11 cellular contexts compared by ENCODE assay signal in the genomic region with DNA sequence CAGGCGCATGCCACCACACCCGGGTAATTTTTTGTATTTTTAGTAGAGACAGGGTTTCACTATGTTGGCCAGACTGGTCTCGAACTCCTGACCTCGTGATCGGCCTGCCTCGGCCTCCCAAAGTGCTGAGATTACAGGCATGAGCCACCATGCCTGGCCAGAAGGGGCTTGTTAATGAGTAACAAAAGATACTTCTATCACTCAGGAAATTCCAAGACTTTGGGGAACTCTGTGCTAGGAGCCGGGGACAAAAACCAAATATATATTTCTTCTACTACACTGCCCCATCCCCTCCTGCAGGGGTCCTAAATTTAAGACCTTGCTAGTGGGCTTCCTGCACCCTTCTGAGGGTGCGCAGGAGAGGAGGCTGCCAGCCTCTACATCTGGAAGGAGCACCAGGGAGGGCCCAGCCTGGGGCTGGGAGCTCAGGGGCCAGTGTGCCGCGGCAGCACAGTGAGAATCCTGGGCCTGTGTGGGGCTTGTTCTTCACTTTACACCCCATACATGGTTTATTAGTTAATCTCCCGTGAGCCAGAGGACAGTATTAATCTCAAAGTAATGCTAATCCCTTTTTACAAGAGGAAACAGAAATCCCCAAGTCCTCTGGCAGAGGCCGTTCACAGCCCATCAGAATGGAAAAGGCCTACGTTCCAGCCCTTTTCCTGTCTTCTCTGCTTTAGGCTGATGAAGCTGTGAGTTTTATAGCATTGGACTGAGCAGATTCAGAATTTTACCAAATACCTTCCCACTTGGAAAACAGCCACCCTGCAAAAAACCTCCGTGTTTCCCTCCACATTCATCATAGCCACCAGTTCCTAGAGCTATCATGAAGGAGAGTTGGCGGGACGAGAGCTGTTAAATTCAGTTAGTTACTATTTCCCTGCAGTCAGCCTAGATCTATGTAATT. TPM values are rescaled to one million over a fixed set of nuclear protein-coding genes. Genes with fewer than 3 reads are reported as not detected.
DNase-seq lines count a peak whose midpoint lies in the region; ATAC-seq and TF ChIP-seq lines count a peak whose summit lies in the region.
"Had no signal": no experiment of that assay in that cellular context is flagged by ENCODE, and none has a peak within 500 bp of the region (broad histone marks: within the 10 kb centered on the region; RNA-seq: fewer than 3 reads in every experiment).

No MANE protein-coding gene starts in this region.

- TF ChIP-seq CTCF in lower lobe of right lung (IDR thresholded peaks at IDR 0.05) = no peak
- TF ChIP-seq CTCF in testis (IDR thresholded peaks at IDR 0.05) = no peak

- H3K36me3 ChIP-seq in HAP-1 (replicated peaks) (no peaks in the 10 kb centered on the region; the same call in 1 of the 2 replicates), lower lobe of right lung (peaks cover 2% of the 10 kb centered on the region), testis (ENCODE audit: low read depth, missing control alignments) (no peaks in the 10 kb centered on the region)

- WGBS in testis, 2 donors = 54 to 63% methylated on average over 16 of the region's 16 CpGs

- intact Hi-C loops in lower lobe of right lung (cut with DNase I) (no loop called here), testis (cut with DNase I; ENCODE audit: low total_unique reads) (no loop called here)

- TF ChIP-seq POLR2A in testis (IDR thresholded peaks at IDR 0.05) = no peak

- H3K4me1 ChIP-seq in HAP-1 (peaks cover 17% of the 10 kb centered on the region), lower lobe of right lung (peaks cover 36% of the 10 kb centered on the region), testis (peaks cover 53% of the 10 kb centered on the region)

- no peak overlapping the region for H3K4me3 ChIP-seq in HAP-1
- no peak overlapping the region for H3K4me3 ChIP-seq in lower lobe of right lung
- no peak overlapping the region for H3K4me3 ChIP-seq in testis

- H3K27me3 ChIP-seq in HAP-1 (ENCODE audit: low read depth) (no peaks in the 10 kb centered on the region), lower lobe of right lung (ENCODE audit: low read depth) (no peaks in the 10 kb centered on the region), testis (no peaks in the 10 kb centered on the region)

- in situ Hi-C loops in HAP-1 (cut with MboI; ENCODE audit: low sequenced_read_pairs) = no loop called here

- H3K27ac ChIP-seq in lower lobe of right lung (peak overlapping the region; percentile 74), testis (peak overlapping the region; percentile 56 to 87)

- no peak for ATAC-seq in lower lobe of right lung

- H3K9me3 ChIP-seq in HAP-1 (no peaks in the 10 kb centered on the region), lower lobe of right lung (no peaks in the 10 kb centered on the region), testis (no peaks in the 10 kb centered on the region)

- peak; percentile 63 to 88 for DNase-seq in HAP-1 (ENCODE audit: low spot score in 2 of 2)
- DNase-seq in astrocyte of the hippocampus (ENCODE audit: low read depth, low spot score) = peak; percentile 50
- DNase-seq in lower lobe of right lung = no peak
- DNase-seq in testis = no peak
- DNase-seq in activated CD4-positive, alpha-beta T cell treated with anti-CD3 and anti-CD28 coated beads for 48 hours = no peak
- DNase-seq in cerebellar nuclear complex (lab: John Stamatoyannopoulos, UW) = no peak
- DNase-seq in NCI-H748 treated with DMSO at 0.1 percent for 48 hours (lab: John Stamatoyannopoulos, UW) = no peak
- no peak for DNase-seq in activated CD8-positive, alpha-beta memory T cell treated with anti-CD3 and anti-CD28 coated beads, Interleukin-2, amount 50 U/mL, for 48 hours
- DNase-seq: activated CD8-positive, alpha-beta memory T cell treated with anti-CD3 and anti-CD28 coated beads, Interleukin-2, amount 50 U/mL, for 4 hours; effector CD8-positive, alpha-beta T cell; SHP77 treated with DMSO at 0.1 percent for 48 hours had no signal

RNA-seq across cellular contexts. Expression of a gene that starts 44.4 kb away (rescaled TPM):
- total RNA-seq in lower lobe of right lung (1.8 TPM), testis (1 to 10 TPM; 1.1 to 2.5 TPM)
- polyA plus RNA-seq in testis (ENCODE audit: insufficient read depth, low read depth, low replicate concordance) = 1.1 TPM

Comparison
In these comparisons a context has a peak if more than half of its experiments do, and no peak if none do; other contexts are left out.
1. DNase-seq: peak in HAP-1 (2 of 2) and astrocyte of the hippocampus (single experiment); none in lower lobe of right lung (single experiment), testis (single experiment), activated CD4-positive, alpha-beta T cell treated with anti-CD3 and anti-CD28 coated beads for 48 hours (single experiment), cerebellar nuclear complex (0 of 2), NCI-H748 treated with DMSO at 0.1 percent for 48 hours (single experiment) and activated CD8-positive, alpha-beta memory T cell treated with anti-CD3 and anti-CD28 coated beads, Interleukin-2, amount 50 U/mL, for 48 hours (single experiment).